10 cellular contexts compared by ENCODE assay signal in genomic region chr3:131217296-131217741, GRCh38.
DNase-seq lines count a peak whose midpoint lies in the region; ATAC-seq and TF ChIP-seq lines count a peak whose summit lies in the region.
"Had no signal": no experiment of that assay in that cellular context is flagged by ENCODE, and none has a peak within 500 bp of the region (broad histone marks: within the 10 kb centered on the region; RNA-seq: fewer than 3 reads in every experiment).

No MANE protein-coding gene starts in this region.

- 0 out of 2 replicates have a peak overlapping the region, but pooled peaks have one; percentile 6 for H3K4me3 ChIP-seq in GM23248
- peak overlapping the region; percentile 6 for H3K4me3 ChIP-seq in brain microvascular endothelial cell (ENCODE audit: low read depth, low read length)
- H3K4me3 ChIP-seq in neural progenitor cell, result no peak overlapping the region

- H3K36me3 Mint-ChIP-seq in neural progenitor cell, result no peaks in the 10 kb centered on the region

- no peak overlapping the region for H3K9ac ChIP-seq in GM23248
- H3K9ac ChIP-seq in neural progenitor cell, result no peak overlapping the region

- H3K27ac Mint-ChIP-seq in neural progenitor cell, result peak overlapping the region; percentile 21
- H3K27ac Mint-ChIP-seq: T-cell had no signal

- H4K20me1 ChIP-seq in GM23248 (ENCODE audit: insufficient read depth) (no peaks in the 10 kb centered on the region), neural progenitor cell (ENCODE audit: low read depth) (no peaks in the 10 kb centered on the region)

- H3F3A ChIP-seq in GM23248 (ENCODE audit: insufficient read depth) (peaks cover 33% of the 10 kb centered on the region), neural progenitor cell (ENCODE audit: low read depth) (no peaks in the 10 kb centered on the region)

- in situ Hi-C loops in GM23248 (cut with MboI), result no loop called here
- in situ Hi-C loops in brain microvascular endothelial cell (cut with HindIII; ENCODE audit: low pct_ligation_motif_present, low sequenced_read_pairs), result no loop called here
- in situ Hi-C loops in GM13976 (cut with MboI; ENCODE audit: low sequenced_read_pairs, unreplicated experiment), result no loop called here

- H3K27ac ChIP-seq in GM23248 (peak overlapping the region; percentile 32), brain microvascular endothelial cell (peak overlapping the region; percentile 88), neural progenitor cell (no peak overlapping the region)

- H3K36me3 ChIP-seq in GM23248 (ENCODE audit: low read depth), result no peaks in the 10 kb centered on the region
- H3K36me3 ChIP-seq in brain microvascular endothelial cell (replicated peaks), result no peaks in the 10 kb centered on the region
- no peaks in the 10 kb centered on the region for H3K36me3 ChIP-seq in neural progenitor cell

- 78 to 79% methylated on average over 6 of the region's 6 CpGs for whole genome bisulfite sequencing in GM23248 (ENCODE audit: low coverage in 1 of 2, low lambda C conversion rate in 2 of 2, missing lambda C conversion rate in 2 of 2), 2 experiments

- H3K4me3 Mint-ChIP-seq in neural progenitor cell, result no peak overlapping the region
- H3K4me3 Mint-ChIP-seq: T-cell had no signal

- H3K4me1 ChIP-seq in GM23248 (ENCODE audit: insufficient read depth) (peaks cover 42% of the 10 kb centered on the region), neural progenitor cell (no peaks in the 10 kb centered on the region)

- no peaks in the 10 kb centered on the region for H3K27me3 ChIP-seq in GM23248 (replicated peaks; ENCODE audit: insufficient read depth)
- H3K27me3 ChIP-seq in brain microvascular endothelial cell (replicated peaks), result no peaks in the 10 kb centered on the region
- H3K27me3 ChIP-seq in neural progenitor cell, result no peaks in the 10 kb centered on the region

- H2AFZ ChIP-seq in GM23248 (0 out of 2 replicates have a peak overlapping the region, but pooled peaks have one; percentile 1), neural progenitor cell (replicated peaks) (no peak overlapping the region)

- no peaks in the 10 kb centered on the region for H3K79me2 ChIP-seq in GM23248 (ENCODE audit: insufficient read depth)
- H3K79me2 ChIP-seq in neural progenitor cell (ENCODE audit: low read depth), result no peaks in the 10 kb centered on the region

- ATAC-seq in HG03354 (IDR thresholded peaks at IDR 0.05; ENCODE audit: poor library complexity, severe bottlenecking, unreplicated experiment), result no peak
- ATAC-seq in HG03439 (IDR thresholded peaks at IDR 0.05; ENCODE audit: unreplicated experiment), result no peak
- ATAC-seq: T-cell had no signal

- peaks cover 5% of the 10 kb centered on the region for H3K27me3 Mint-ChIP-seq in neural progenitor cell (ENCODE audit: insufficient read depth, low read depth)

- H3K9me3 ChIP-seq in GM23248 (ENCODE audit: low read depth) (no peaks in the 10 kb centered on the region), neural progenitor cell (ENCODE audit: low read depth) (no peaks in the 10 kb centered on the region)

- H3K4me1 Mint-ChIP-seq in neural progenitor cell, result peaks cover 39% of the 10 kb centered on the region
- H3K4me1 Mint-ChIP-seq: T-cell had no signal

- H3K4me2 ChIP-seq in GM23248 (ENCODE audit: unreplicated experiment) (peak overlapping the region; percentile 24), neural progenitor cell (no peak overlapping the region)

- TF ChIP-seq CTCF in brain microvascular endothelial cell (IDR thresholded peaks at IDR 0.05; ENCODE audit: low read depth, low read length, missing control alignments), result no peak
- TF ChIP-seq CTCF in neural progenitor cell (IDR thresholded peaks at IDR 0.05), result no peak
- no peak for TF ChIP-seq CTCF in GM13976 (IDR thresholded peaks at IDR 0.05; ENCODE audit: borderline replicate concordance, control extremely low read depth, extremely low read depth, insufficient read depth, missing control alignments)

- H3K9me3 Mint-ChIP-seq in neural progenitor cell, result no peaks in the 10 kb centered on the region
- H3K9me3 Mint-ChIP-seq: T-cell had no signal

- no peak for DNase-seq in GM23248
- peak; percentile 48 for DNase-seq in NCI-H2227 (lab: John Stamatoyannopoulos, UW; ENCODE audit: unreplicated experiment)
- DNase-seq in brain microvascular endothelial cell, result peak; percentile 47
- DNase-seq in neural progenitor cell (ENCODE audit: low spot score), result no peak
- DNase-seq in GM13976 (ENCODE audit: low spot score), result no peak
- no peak for DNase-seq in stimulated activated naive CD4-positive, alpha-beta T cell (lab: John Stamatoyannopoulos, UW)
- DNase-seq: NCI-H345, T-cell had no signal

- no peaks in the 10 kb centered on the region for H3K9me2 ChIP-seq in GM23248 (ENCODE audit: insufficient read depth)

Comparison
In these comparisons a context has a peak if more than half of its experiments do, and no peak if none do; other contexts are left out.
1. DNase-seq: peak in NCI-H2227 (single experiment) and brain microvascular endothelial cell (single experiment); none in GM23248 (single experiment), neural progenitor cell (single experiment), GM13976 (single experiment) and stimulated activated naive CD4-positive, alpha-beta T cell (0 of 6).